ENCODE assay signal across 10 cellular contexts in the genomic region with DNA sequence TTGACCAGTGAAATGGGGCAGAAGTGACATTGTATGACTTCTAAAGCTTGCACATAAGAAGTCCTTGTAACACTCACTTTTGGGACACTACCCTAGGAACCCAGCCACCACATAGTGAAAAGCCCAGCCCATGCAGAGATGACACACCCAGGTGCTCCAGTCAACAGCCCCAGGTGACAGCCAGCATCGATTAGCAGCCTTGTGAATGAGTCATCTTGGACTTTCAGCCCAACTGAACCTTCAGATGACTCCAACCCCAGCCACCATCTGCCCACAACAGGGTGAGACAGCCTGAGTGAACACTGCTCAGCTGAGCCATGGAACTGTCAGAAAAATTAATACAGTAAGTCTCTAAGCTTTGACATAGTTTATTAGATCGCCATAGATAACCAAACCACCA.
DNase-seq lines count a peak whose midpoint lies in the region; ATAC-seq and TF ChIP-seq lines count a peak whose summit lies in the region.
"Had no signal": no experiment of that assay in that cellular context is flagged by ENCODE, and none has a peak within 500 bp of the region (broad histone marks: within the 10 kb centered on the region; RNA-seq: fewer than 3 reads in every experiment).

No MANE protein-coding gene starts in this region.

- H3K27ac Mint-ChIP-seq in activated CD4-positive, alpha-beta T cell treated with anti-CD3 and anti-CD28 coated beads for 36 hours, result no peak overlapping the region

- H3K27me3 Mint-ChIP-seq in activated CD4-positive, alpha-beta T cell treated with anti-CD3 and anti-CD28 coated beads for 36 hours, result no peaks in the 10 kb centered on the region

- no peak for TF ChIP-seq POLR2A in uterus (IDR thresholded peaks at IDR 0.05)

- POLR2A ChIA-PET in activated CD4-positive, alpha-beta T cell treated with anti-CD3 and anti-CD28 coated beads for 36 hours (lab: Charles Lee), result no interaction called here
- POLR2A ChIA-PET in A673 (lab: Charles Lee; ENCODE audit: low non-redundant PET), result no interaction called here

- H2BK120ac ChIP-seq in trophoblast cell (ENCODE audit: insufficient read depth, low read length, poor library complexity), result no peak overlapping the region

- H3K79me1 ChIP-seq in trophoblast cell (ENCODE audit: low read length), result no peaks in the 10 kb centered on the region

- H3K4me1 ChIP-seq in trophoblast cell (ENCODE audit: control insufficient read depth in 1 of 2, insufficient read depth in 2 of 2, low read length in 2 of 2) (no peaks in the 10 kb centered on the region), A673 (ENCODE audit: insufficient read depth, low read length, poor library complexity, severe bottlenecking) (no peaks in the 10 kb centered on the region), uterus (no peaks in the 10 kb centered on the region)
- H3K4me1 ChIP-seq: parathyroid adenoma had no signal

- peaks cover 1% of the 10 kb centered on the region for H3K9me3 ChIP-seq in trophoblast cell (ENCODE audit: insufficient read depth, low read depth, low read length)
- no peaks in the 10 kb centered on the region for H3K9me3 ChIP-seq in A673 (ENCODE audit: low read depth, low read length, poor library complexity, severe bottlenecking)
- H3K9me3 ChIP-seq in uterus, result no peaks in the 10 kb centered on the region

- H3K18ac ChIP-seq in trophoblast cell (ENCODE audit: low read length), result no peak overlapping the region

- no peak overlapping the region for H2AK5ac ChIP-seq in trophoblast cell (ENCODE audit: low read length)

- H3K27me3 ChIP-seq in trophoblast cell (ENCODE audit: insufficient read depth, low read length) (no peaks in the 10 kb centered on the region), A673 (replicated peaks; ENCODE audit: insufficient read depth, low read depth, low read length, poor library complexity) (no peaks in the 10 kb centered on the region), uterus (no peaks in the 10 kb centered on the region)

- H3K4me3 ChIP-seq in trophoblast cell (ENCODE audit: low read depth, low read length), result no peak overlapping the region
- no peak overlapping the region for H3K4me3 ChIP-seq in A673 (ENCODE audit: low read depth, low read length, poor library complexity, severe bottlenecking)
- H3K4me3 ChIP-seq in uterus, result no peak overlapping the region
- H3K4me3 ChIP-seq: K562 had no signal

- H3K9me3 Mint-ChIP-seq in activated CD4-positive, alpha-beta T cell treated with anti-CD3 and anti-CD28 coated beads for 36 hours (ENCODE audit: low read depth), result no peaks in the 10 kb centered on the region

- no peak overlapping the region for H3K4ac ChIP-seq in trophoblast cell (ENCODE audit: low read depth, low read length)

- ATAC-seq in activated CD4-positive, alpha-beta T cell treated with anti-CD3 and anti-CD28 coated beads for 36 hours, result peak; percentile 72
- ATAC-seq in GM21529 (IDR thresholded peaks at IDR 0.05; ENCODE audit: unreplicated experiment), result peak; percentile 92
- ATAC-seq in HG03460 (IDR thresholded peaks at IDR 0.05; ENCODE audit: unreplicated experiment), result peak; percentile 81
- ATAC-seq: K562 had no signal

- H3K14ac ChIP-seq in trophoblast cell (ENCODE audit: low read length), result no peak overlapping the region

- no peaks in the 10 kb centered on the region for H3K36me3 ChIP-seq in trophoblast cell (ENCODE audit: control insufficient read depth in 1 of 2, insufficient read depth in 2 of 2, low read length in 2 of 2)
- H3K36me3 ChIP-seq in A673 (ENCODE audit: insufficient read depth, low read length, poor library complexity, severe bottlenecking), result no peaks in the 10 kb centered on the region
- H3K36me3 ChIP-seq in uterus, result no peaks in the 10 kb centered on the region

- H3K79me2 ChIP-seq in trophoblast cell (ENCODE audit: control insufficient read depth, insufficient read depth, low read length, poor library complexity), result no peaks in the 10 kb centered on the region
- H3K79me2 ChIP-seq: parathyroid adenoma had no signal

- H4K91ac ChIP-seq in trophoblast cell (ENCODE audit: low read depth, low read length), result no peak overlapping the region

- no peaks in the 10 kb centered on the region for H3K36me3 Mint-ChIP-seq in activated CD4-positive, alpha-beta T cell treated with anti-CD3 and anti-CD28 coated beads for 36 hours (ENCODE audit: low read depth)

- intact Hi-C loops in activated CD4-positive, alpha-beta T cell treated with anti-CD3 and anti-CD28 coated beads for 36 hours (cut with DNase I, micrococcal nuclease), result no loop called here
- intact Hi-C loops in A673 (cut with micrococcal nuclease; ENCODE audit: unreplicated experiment) (no loop called here), uterus (cut with DNase I; ENCODE audit: low total_unique reads) (no loop called here)

- H3K9ac ChIP-seq in trophoblast cell (ENCODE audit: low read length), result no peak overlapping the region
- H3K9ac ChIP-seq: parathyroid adenoma had no signal

- H3K27ac ChIP-seq in trophoblast cell (ENCODE audit: low read depth, low read length) (no peak overlapping the region), A673 (ENCODE audit: low read depth, low read length, poor library complexity, severe bottlenecking) (no peak overlapping the region), uterus (no peak overlapping the region)
- H3K27ac ChIP-seq: parathyroid adenoma had no signal

- CTCF ChIA-PET in activated CD4-positive, alpha-beta T cell treated with anti-CD3 and anti-CD28 coated beads for 36 hours (lab: Charles Lee), result no interaction called here
- CTCF ChIA-PET in A673 (lab: Charles Lee), result no interaction called here

- H2AFZ ChIP-seq in trophoblast cell (ENCODE audit: insufficient read depth, low read length, poor library complexity), result no peak overlapping the region
- H2AFZ ChIP-seq: parathyroid adenoma had no signal

- H4K8ac ChIP-seq in trophoblast cell (ENCODE audit: low read depth, low read length), result no peak overlapping the region

- DNase-seq in activated CD4-positive, alpha-beta T cell treated with anti-CD3 and anti-CD28 coated beads for 36 hours, result peak; percentile 27
- DNase-seq in activated CD4-positive, alpha-beta T cell treated with anti-CD3 and anti-CD28 coated beads, Interleukin-2, amount 50 U/mL, for 4 hours, result no peak
- DNase-seq in trophoblast cell (peak; percentile 67 to 69), A673 (ENCODE audit: low spot score) (no peak), NCI-H226 (no peak), uterus (no peak)

- no peak overlapping the region for H4K12ac ChIP-seq in trophoblast cell (ENCODE audit: low read depth, low read length)

- no TSS peak for BruUV-seq in A673 (replicated peaks; lab: Mats Ljungman, UMichigan)

- H2BK5ac ChIP-seq in trophoblast cell (ENCODE audit: low read depth, low read length, poor library complexity), result no peak overlapping the region

- no CpG with 5 or more reads among the region's 2 CpGs for WGBS in trophoblast cell (ENCODE audit: extremely low coverage, insufficient coverage, insufficient read length)

- TF ChIP-seq CTCF in A673 (conservative IDR thresholded peaks at IDR 0.05; ENCODE audit: low read depth, low read length) (no peak), uterus (IDR thresholded peaks at IDR 0.05) (no peak)

- H3K4me2 ChIP-seq in trophoblast cell (ENCODE audit: low read length), result no peak overlapping the region

- H3K23ac ChIP-seq in trophoblast cell (ENCODE audit: low read length), result no peak overlapping the region

- no peaks in the 10 kb centered on the region for H3K4me1 Mint-ChIP-seq in activated CD4-positive, alpha-beta T cell treated with anti-CD3 and anti-CD28 coated beads for 36 hours

- H2BK12ac ChIP-seq in trophoblast cell (ENCODE audit: low read length), result no peak overlapping the region

- no peak overlapping the region for H3K4me3 Mint-ChIP-seq in activated CD4-positive, alpha-beta T cell treated with anti-CD3 and anti-CD28 coated beads for 36 hours

Comparison
In these comparisons a context has a peak if more than half of its experiments do, and no peak if none do; other contexts are left out.
1. DNase-seq: peak in activated CD4-positive, alpha-beta T cell treated with anti-CD3 and anti-CD28 coated beads for 36 hours (single experiment) and trophoblast cell (2 of 2); none in activated CD4-positive, alpha-beta T cell treated with anti-CD3 and anti-CD28 coated beads, Interleukin-2, amount 50 U/mL, for 4 hours (0 of 2), A673 (single experiment), NCI-H226 (single experiment) and uterus (0 of 2).
2. Peak in every context shown above with its lines, with median percentiles within 50 percentile points of each other: ATAC-seq.